9 cellular contexts compared by ENCODE assay signal in genomic region chr16:176514-177379, GRCh38. TPM values are rescaled to one million over a fixed set of nuclear protein-coding genes. Genes with fewer than 3 reads are reported as not detected.
DNase-seq lines count a peak whose midpoint lies in the region; ATAC-seq, FAIRE-seq and TF ChIP-seq lines count a peak whose summit lies in the region.
"Not testable (repeated sequence)": the region's sequence is repeated elsewhere in the genome, so short reads cannot be mapped to it uniquely, and the experiment has no call there.
"Had no signal": no experiment of that assay in that cellular context is flagged by ENCODE, and none has a peak within 500 bp of the region (broad histone marks: within the 10 kb centered on the region; RNA-seq: fewer than 3 reads in every experiment).

TSS of gene HBA1 (plus strand) at chr16:176680. CDS start at chr16:176717, 37 bp downstream.

- ATAC-seq in HCT116 (peak; percentile 71), foreskin keratinocyte (peak; percentile 2)
- ATAC-seq in activated CD8-positive, alpha-beta T cell treated with anti-CD3 and anti-CD28 coated beads for 36 hours: peak; percentile 24
- peak; percentile 35 for ATAC-seq in naive thymus-derived CD4-positive, alpha-beta T cell

- CTCF ChIA-PET in HCT116 (lab: Charles Lee); naive thymus-derived CD4-positive, alpha-beta T cell (lab: Charles Lee): not testable (repeated sequence)
- CTCF ChIA-PET in activated CD8-positive, alpha-beta T cell treated with anti-CD3 and anti-CD28 coated beads for 36 hours (lab: Charles Lee): interaction anchor here (1.4 to 1.7 kb wide), 2 partner anchors 59 to 80 kb away, joined by 4 to 5 read pairs; no protein-coding TSS in a partner anchor

- BruUV-seq in HCT116 (replicated peaks; lab: Mats Ljungman, UMichigan): not testable (repeated sequence)

- not testable (repeated sequence) for H3K9me2 ChIP-seq in HCT116 (ENCODE audit: insufficient read depth)

- not testable (repeated sequence) for H3K9me3 Mint-ChIP-seq in activated CD8-positive, alpha-beta T cell treated with anti-CD3 and anti-CD28 coated beads for 36 hours; astrocyte (ENCODE audit: unreplicated experiment); naive thymus-derived CD4-positive, alpha-beta T cell

- H3K4me3 ChIP-seq in HCT116 (replicated peaks in 1 of 2; ENCODE audit: low read depth in 1 of 2, low read length in 2 of 2); astrocyte (ENCODE audit: insufficient read depth, low read depth, low read length); kidney (ENCODE audit: low read length in 2 of 2); naive thymus-derived CD4-positive, alpha-beta T cell (ENCODE audit: low read length); skeletal muscle tissue (ENCODE audit: low read length in 3 of 3); uterus: not testable (repeated sequence)

- DNase-seq in HCT116 (ENCODE audit: low read depth, low spot score); activated CD8-positive, alpha-beta T cell treated with anti-CD3 and anti-CD28 coated beads for 36 hours; astrocyte (ENCODE audit: low read depth); foreskin keratinocyte; uterus: not testable (repeated sequence)
- DNase-seq in kidney: peak; percentile 54
- peak in 1 of 9 donors; percentile 35 for DNase-seq in naive thymus-derived CD4-positive, alpha-beta T cell

- H3K4me3 Mint-ChIP-seq in activated CD8-positive, alpha-beta T cell treated with anti-CD3 and anti-CD28 coated beads for 36 hours: not testable (repeated sequence)
- peak within 1 kb of the TSS; percentile 10 for H3K4me3 Mint-ChIP-seq in astrocyte (ENCODE audit: unreplicated experiment)
- H3K4me3 Mint-ChIP-seq in naive thymus-derived CD4-positive, alpha-beta T cell: peak within 1 kb of the TSS in 8 of 10 donors; percentile 14 to 78 (median 41)

- not testable (repeated sequence) for H3K36me3 Mint-ChIP-seq in activated CD8-positive, alpha-beta T cell treated with anti-CD3 and anti-CD28 coated beads for 36 hours (ENCODE audit: low read depth); astrocyte (ENCODE audit: low read depth, unreplicated experiment); naive thymus-derived CD4-positive, alpha-beta T cell

- FAIRE-seq in astrocyte (lab: Jason Lieb, UNC); kidney (lab: Jason Lieb, UNC): not testable (repeated sequence)

- not testable (repeated sequence) for H3K9me3 ChIP-seq in HCT116 (ENCODE audit: control insufficient read depth in 1 of 2, insufficient read depth in 1 of 2, low read depth in 1 of 2, low read length in 2 of 2); astrocyte (ENCODE audit: insufficient read depth, low read depth, low read length); kidney (ENCODE audit: control insufficient read depth in 1 of 2, low read length in 2 of 2); naive thymus-derived CD4-positive, alpha-beta T cell (ENCODE audit: control insufficient read depth in 2 of 3, low read length in 3 of 3); skeletal muscle tissue (ENCODE audit: control insufficient read depth in 3 of 3, low read length in 3 of 3); uterus

- H3K4me2 ChIP-seq in HCT116 (ENCODE audit: low read length): 0 out of 2 replicates have a peak within 1 kb of the TSS, but pooled peaks have one; percentile 25
- H3K4me2 ChIP-seq in astrocyte (ENCODE audit: low read length): not testable (repeated sequence)

- not testable (repeated sequence) for H3K27ac ChIP-seq in HCT116 (ENCODE audit: low read depth, low read length); astrocyte (ENCODE audit: low read depth, low read length); foreskin keratinocyte; kidney (ENCODE audit: low read depth in 2 of 2, low read length in 2 of 2); naive thymus-derived CD4-positive, alpha-beta T cell (ENCODE audit: low read depth, low read length); skeletal muscle tissue (ENCODE audit: low read depth, low read length); uterus

- peaks cover 46% of the 10 kb centered on the region for H3K27me3 Mint-ChIP-seq in activated CD8-positive, alpha-beta T cell treated with anti-CD3 and anti-CD28 coated beads for 36 hours
- H3K27me3 Mint-ChIP-seq in astrocyte (ENCODE audit: low read depth, unreplicated experiment): peaks cover 40% of the 10 kb centered on the region
- H3K27me3 Mint-ChIP-seq in naive thymus-derived CD4-positive, alpha-beta T cell: peaks cover 30 to 62% (median 36%) of the 10 kb centered on the region in 5 donors

- TF ChIP-seq POLR2A in HCT116 (IDR thresholded peaks at IDR 0.05; ENCODE audit: borderline replicate concordance, extremely low read depth, insufficient read depth, insufficient read length); uterus (IDR thresholded peaks at IDR 0.05): not testable (repeated sequence)

- not testable (repeated sequence) for H2AFZ ChIP-seq in HCT116 (ENCODE audit: low read depth, low read length, poor library complexity, severe bottlenecking); astrocyte (ENCODE audit: low read depth, low read length)

- H3K79me2 ChIP-seq in HCT116 (ENCODE audit: insufficient read depth, low read length); astrocyte (ENCODE audit: insufficient read depth, low read length): not testable (repeated sequence)

- H3K36me3 ChIP-seq in HCT116 (ENCODE audit: control insufficient read depth in 1 of 2, insufficient read depth in 2 of 2, low read length in 2 of 2); astrocyte (ENCODE audit: insufficient read depth, low read length); kidney (ENCODE audit: control insufficient read depth in 1 of 2, insufficient read depth in 2 of 2, low read length in 2 of 2); naive thymus-derived CD4-positive, alpha-beta T cell (ENCODE audit: control insufficient read depth in 2 of 3, insufficient read depth in 3 of 3, low read length in 3 of 3); skeletal muscle tissue (ENCODE audit: control insufficient read depth in 3 of 3, insufficient read depth in 3 of 3, low read length in 3 of 3); uterus: not testable (repeated sequence)

- POLR2A ChIA-PET in HCT116 (lab: Charles Lee); activated CD8-positive, alpha-beta T cell treated with anti-CD3 and anti-CD28 coated beads for 36 hours (lab: Charles Lee); naive thymus-derived CD4-positive, alpha-beta T cell (lab: Charles Lee): not testable (repeated sequence)

- H3K27ac Mint-ChIP-seq in activated CD8-positive, alpha-beta T cell treated with anti-CD3 and anti-CD28 coated beads for 36 hours; astrocyte (ENCODE audit: unreplicated experiment); naive thymus-derived CD4-positive, alpha-beta T cell: not testable (repeated sequence)

- peaks cover 16% of the 10 kb centered on the region for H3K4me1 Mint-ChIP-seq in activated CD8-positive, alpha-beta T cell treated with anti-CD3 and anti-CD28 coated beads for 36 hours (ENCODE audit: low read depth)
- H3K4me1 Mint-ChIP-seq in astrocyte (ENCODE audit: low read depth, unreplicated experiment): not testable (repeated sequence)
- peaks cover 0 to 17% (median 11%) of the 10 kb centered on the region in 7 donors for H3K4me1 Mint-ChIP-seq in naive thymus-derived CD4-positive, alpha-beta T cell

- intact Hi-C loops in HCT116 (cut with micrococcal nuclease); activated CD8-positive, alpha-beta T cell treated with anti-CD3 and anti-CD28 coated beads for 36 hours (cut with micrococcal nuclease); kidney (cut with DNase I); naive thymus-derived CD4-positive, alpha-beta T cell (cut with micrococcal nuclease); uterus (cut with DNase I; ENCODE audit: low total_unique reads): not testable (repeated sequence)

- not testable (repeated sequence) for TF ChIP-seq CTCF in HCT116 (IDR thresholded peaks at IDR 0.05 in 2 of 3, conservative IDR thresholded peaks at IDR 0.05 in 1 of 3; ENCODE audit: borderline replicate concordance in 1 of 3, insufficient read depth in 1 of 3, low read depth in 2 of 3, low read length in 2 of 3); activated CD8-positive, alpha-beta T cell treated with anti-CD3 and anti-CD28 coated beads for 36 hours (IDR thresholded peaks at IDR 0.05); astrocyte (IDR thresholded peaks at IDR 0.05; ENCODE audit: insufficient read depth, low read depth, low read length); foreskin keratinocyte (conservative IDR thresholded peaks at IDR 0.05); kidney (IDR thresholded peaks at IDR 0.05; ENCODE audit: borderline replicate concordance, extremely low read depth, insufficient read depth); uterus (IDR thresholded peaks at IDR 0.05)

- not testable (repeated sequence) for H4K20me1 ChIP-seq in HCT116 (ENCODE audit: insufficient read depth)
- H4K20me1 ChIP-seq in astrocyte (ENCODE audit: insufficient read depth, low read length): peaks cover 29% of the 10 kb centered on the region

- RAD21 ChIA-PET in HCT116 (lab: Charles Lee; ENCODE audit: low non-redundant PET in 1 of 2, low total read pairs in 2 of 2, uncharacterized antibody in 2 of 2, unreplicated experiment in 2 of 2): not testable (repeated sequence)

- not testable (repeated sequence) for TF ChIP-seq RAD21 in HCT116 (IDR thresholded peaks at IDR 0.05; ENCODE audit: low read depth)

- not testable (repeated sequence) for H3K9ac ChIP-seq in HCT116 (ENCODE audit: low read length); astrocyte (ENCODE audit: low read length); kidney (ENCODE audit: low read length in 2 of 2); skeletal muscle tissue (ENCODE audit: low read depth in 1 of 3, low read length in 3 of 3)

- not testable (repeated sequence) for H3K4me1 ChIP-seq in HCT116 (ENCODE audit: control insufficient read depth in 1 of 2, insufficient read depth in 2 of 2, low read length in 2 of 2); foreskin keratinocyte; kidney (ENCODE audit: control insufficient read depth in 1 of 2, insufficient read depth in 1 of 2, low read depth in 1 of 2, low read length in 2 of 2); naive thymus-derived CD4-positive, alpha-beta T cell (ENCODE audit: control insufficient read depth in 2 of 2, insufficient read depth in 2 of 2, low read length in 2 of 2)
- H3K4me1 ChIP-seq in astrocyte (ENCODE audit: insufficient read depth, low read length) (peaks cover 10% of the 10 kb centered on the region), skeletal muscle tissue (ENCODE audit: control insufficient read depth in 3 of 3, insufficient read depth in 3 of 3, low read length in 3 of 3) (peaks cover 8 to 11% (median 10%) of the 10 kb centered on the region in 3 donors), uterus (peaks cover 0 to 15% of the 10 kb centered on the region in 2 donors)

- H3K27me3 ChIP-seq in HCT116 (ENCODE audit: insufficient read depth, low read length): not testable (repeated sequence)
- H3K27me3 ChIP-seq in astrocyte (ENCODE audit: insufficient read depth, low read length): peaks cover 38% of the 10 kb centered on the region
- H3K27me3 ChIP-seq in foreskin keratinocyte: peaks cover 66% of the 10 kb centered on the region
- H3K27me3 ChIP-seq in naive thymus-derived CD4-positive, alpha-beta T cell (ENCODE audit: control insufficient read depth in 2 of 2, insufficient read depth in 2 of 2, low read length in 2 of 2): peaks cover 20 to 28% of the 10 kb centered on the region in 2 donors
- H3K27me3 ChIP-seq in skeletal muscle tissue (ENCODE audit: control insufficient read depth in 3 of 3, insufficient read depth in 3 of 3, low read length in 3 of 3): peaks cover 44 to 53% (median 50%) of the 10 kb centered on the region in 3 donors
- H3K27me3 ChIP-seq in uterus: peaks cover 30 to 41% of the 10 kb centered on the region in 2 donors

RNA-seq across cellular contexts. Expression of gene HBA1, which starts in this region (rescaled TPM):
- total RNA-seq in HCT116 (2021; ENCODE audit: unreplicated experiment): 4.9 TPM
- 0.50 and 2.7 TPM in 2 replicates for polyA plus RNA-seq in HCT116 (2012)
- total RNA-seq in activated CD8-positive, alpha-beta T cell treated with anti-CD3 and anti-CD28 coated beads for 36 hours: not detected
- total RNA-seq in astrocyte: 1.6 TPM in 1 of 2 replicates, not detected in the other
- not detected in 2 replicates for total RNA-seq in foreskin keratinocyte
- polyA plus RNA-seq in foreskin keratinocyte: 0.41 TPM in 1 of 2 replicates, not detected in the other
- 41.1 TPM for total RNA-seq in kidney
- 2.6 TPM for polyA plus RNA-seq in kidney (ENCODE audit: insufficient read depth, low read depth, low replicate concordance)
- total RNA-seq in naive thymus-derived CD4-positive, alpha-beta T cell: 10 to 100 TPM in 1 of 5 experiments, 1 to 10 TPM in 2, not detected in 2; 1.1 to 33.5 (median 2.2) TPM
- polyA plus RNA-seq in naive thymus-derived CD4-positive, alpha-beta T cell: not detected
- total RNA-seq in skeletal muscle tissue: 2,922 TPM
- total RNA-seq in uterus: 100 to 1,000 TPM in 3 of 4 donors, 10 to 100 TPM in 1; 42.0 to 398 (median 263) TPM
- total RNA-seq: H7 had no signal

Comparison
In these comparisons a context has a peak if more than half of its experiments do, and no peak if none do; other contexts are left out.
1. Peak in ATAC-seq in activated CD8-positive, alpha-beta T cell treated with anti-CD3 and anti-CD28 coated beads for 36 hours; RNA of the gene not detected or under 1 TPM.
2. Peak in ATAC-seq in foreskin keratinocyte; RNA of the gene not detected or under 1 TPM.
3. ATAC-seq: peak in every context shown above with its lines; median percentile 71 in HCT116; 35 in naive thymus-derived CD4-positive, alpha-beta T cell; 24 in activated CD8-positive, alpha-beta T cell treated with anti-CD3 and anti-CD28 coated beads for 36 hours; 2 in foreskin keratinocyte.